8 cellular contexts compared by ENCODE assay signal in genomic region chr3:39288300-39288808, GRCh38. TPM values are rescaled to one million over a fixed set of nuclear protein-coding genes. Genes with fewer than 3 reads are reported as not detected.
DNase-seq lines count a peak whose midpoint lies in the region; ATAC-seq and TF ChIP-seq lines count a peak whose summit lies in the region.

No MANE protein-coding gene starts in this region.

- no peak overlapping the region for H3K4me3 ChIP-seq in left lung

- no peak overlapping the region for H3K27ac ChIP-seq in left lung

- H3K9me3 ChIP-seq in left lung = no peaks in the 10 kb centered on the region

- H3K36me3 ChIP-seq in left lung = no peaks in the 10 kb centered on the region

- TF ChIP-seq CTCF in left lung (IDR thresholded peaks at IDR 0.05) = peak; percentile 84 to 89

- DNase-seq in C1 segment of cervical spinal cord (lab: John Stamatoyannopoulos, UW) = peak in 12 of 14 donors; percentile 17 to 77 (median 52)
- peak; percentile 93 for DNase-seq in GM19240 (ENCODE audit: insufficient read length, low spot score)
- peak; percentile 41 for DNase-seq in NCI-H510A (lab: John Stamatoyannopoulos, UW)
- peak; percentile 69 to 74 for DNase-seq in activated CD4-positive, alpha-beta T cell treated with anti-CD3 and anti-CD28 coated beads for 24 hours (ENCODE audit: low read depth in 2 of 2)
- peak; percentile 82 for DNase-seq in cerebellum (ENCODE audit: low spot score)
- DNase-seq in left lung = peak; percentile 79 to 89
- peak; percentile 54 to 65 (median 58) for DNase-seq in stimulated activated CD4-positive, alpha-beta T cell treated with anti-CD3 and anti-CD28 coated beads, TNF-alpha, amount 100 ng/mL, for 1 hour (ENCODE audit: low read depth in 3 of 3, low spot score in 1 of 3)

- ATAC-seq in HG03342 (IDR thresholded peaks at IDR 0.05; ENCODE audit: unreplicated experiment) = peak; percentile 97
- peak; percentile 97 for ATAC-seq in left lung

- peaks cover 0 to 14% of the 10 kb centered on the region in 2 donors for H3K4me1 ChIP-seq in left lung

- no peaks in the 10 kb centered on the region for H3K27me3 ChIP-seq in left lung

- intact Hi-C loops in left lung (cut with DNase I) = loop anchor here in 1 of 2 donors (5.0 kb wide), 1 partner anchor 96 kb away; the partner anchor contains the start of gene XIRP1

RNA-seq across cellular contexts. Expression of gene CX3CR1, which starts 8.5 kb away (rescaled TPM):
- total RNA-seq in cerebellum = 7.9 TPM
- 1 to 10 TPM; 4.6 to 6.4 TPM for total RNA-seq in left lung

RNA-seq across cellular contexts. Expression of gene CCR8, which starts 41.2 kb away (rescaled TPM):
- total RNA-seq in cerebellum (not detected), left lung (under 1 TPM in 1 of 2 donors, not detected in 1; 0.29 TPM)

Comparison
In these comparisons a context has a peak if more than half of its experiments do, and no peak if none do; other contexts are left out.
1. DNase-seq: peak in every context shown above with its lines; median percentile 93 in GM19240; 84 in left lung; 82 in cerebellum; 72 in activated CD4-positive, alpha-beta T cell treated with anti-CD3 and anti-CD28 coated beads for 24 hours; 58 in stimulated activated CD4-positive, alpha-beta T cell treated with anti-CD3 and anti-CD28 coated beads, TNF-alpha, amount 100 ng/mL, for 1 hour; 52 in C1 segment of cervical spinal cord; 41 in NCI-H510A.